ENCODE assay signal across 18 cellular contexts in genomic region chr3:49198161-49198560, GRCh38. TPM values are rescaled to one million over a fixed set of nuclear protein-coding genes. Genes with fewer than 3 reads are reported as not detected.
A peak's percentile ranks its signal among the peaks of the same experiment; 100 is the strongest.
DNase-seq lines count a peak whose midpoint lies in the region; ATAC-seq lines count a peak whose summit lies in the region.
"Had no signal": no experiment of that assay in that cellular context is flagged by ENCODE, and none has a peak within 500 bp of the region (broad histone marks: within the 10 kb centered on the region; RNA-seq: fewer than 3 reads in every experiment).

No MANE protein-coding gene starts in this region.

- 37 to 43% methylated on average over 3 of the region's 3 CpGs for WGBS in GM23248 (ENCODE audit: low coverage in 1 of 2, low lambda C conversion rate in 2 of 2, missing lambda C conversion rate in 2 of 2), 2 experiments

- no peak overlapping the region for H3K4me2 ChIP-seq in GM23248 (ENCODE audit: unreplicated experiment)

- ATAC-seq in esophagus mucosa, result peak; percentile 32

- no peaks in the 10 kb centered on the region for H4K20me1 ChIP-seq in GM23248 (ENCODE audit: insufficient read depth)

- in situ Hi-C loops in GM23248 (cut with MboI), result no loop called here

- H3K9me3 ChIP-seq in GM23248 (ENCODE audit: low read depth), result no peaks in the 10 kb centered on the region
- no peaks in the 10 kb centered on the region for H3K9me3 ChIP-seq in effector memory CD4-positive, alpha-beta T cell (ENCODE audit: control insufficient read depth, low read length)
- H3K9me3 ChIP-seq: MG63 had no signal

- H3K4me3 ChIP-seq in GM23248, result no peak overlapping the region
- H3K4me3 ChIP-seq in effector memory CD4-positive, alpha-beta T cell (ENCODE audit: insufficient read depth, low read depth, low read length, poor library complexity, severe bottlenecking), result no peak overlapping the region
- H3K4me3 ChIP-seq: MG63 had no signal

- no peaks in the 10 kb centered on the region for H3K9me2 ChIP-seq in GM23248 (ENCODE audit: insufficient read depth)

- intact Hi-C loops in posterior vena cava (cut with DNase I), result no loop called here

- DNase-seq in AG08395 (ENCODE audit: low spot score) (peak; percentile 34), GM23248 (peak; percentile 63), posterior vena cava (ENCODE audit: low spot score) (peak; percentile 5)
- DNase-seq in effector CD4-positive, alpha-beta T cell, result no peak
- no peak for DNase-seq in activated CD4-positive, alpha-beta T cell treated with anti-CD3 and anti-CD28 coated beads, Interleukin-2, amount 50 U/mL, for 4 hours
- DNase-seq in effector memory CD4-positive, alpha-beta T cell, result no peak
- DNase-seq: CD4-positive, alpha-beta T cell; COR-L47; DMS79 treated with DMSO at 0.1 percent for 48 hours; Kasumi-1; MG63; NCI-H1417; NCI-H1694 treated with DMSO at 0.1 percent for 48 hours; NCI-H2081 treated with DMSO at 0.1 percent for 48 hours; NCI-H2171 treated with DMSO at 0.1 percent for 48 hours; NCI-H524 treated with DMSO at 0.1 percent for 48 hours; OCI-M1 had no signal

- no peaks in the 10 kb centered on the region for H3K27me3 ChIP-seq in GM23248 (replicated peaks; ENCODE audit: insufficient read depth)
- no peaks in the 10 kb centered on the region for H3K27me3 ChIP-seq in effector memory CD4-positive, alpha-beta T cell (replicated peaks; ENCODE audit: control insufficient read depth, insufficient read depth, low read length, poor library complexity, severe bottlenecking)
- H3K27me3 ChIP-seq: MG63 had no signal

- H2AFZ ChIP-seq in GM23248, result peak overlapping the region; percentile 83; the same call in 1 of the 2 replicates

- no peak overlapping the region for H3K27ac ChIP-seq in GM23248
- no peak overlapping the region for H3K27ac ChIP-seq in effector memory CD4-positive, alpha-beta T cell (ENCODE audit: insufficient read depth, low read length, poor library complexity, severe bottlenecking)

- peaks cover 13% of the 10 kb centered on the region for H3K79me2 ChIP-seq in GM23248 (ENCODE audit: insufficient read depth)

- H3K9ac ChIP-seq in GM23248, result no peak overlapping the region

- H3K36me3 ChIP-seq in GM23248 (ENCODE audit: low read depth), result no peaks in the 10 kb centered on the region
- no peaks in the 10 kb centered on the region for H3K36me3 ChIP-seq in effector memory CD4-positive, alpha-beta T cell (ENCODE audit: control insufficient read depth, insufficient read depth, low read length)
- H3K36me3 ChIP-seq: MG63 had no signal

- no peaks in the 10 kb centered on the region; the same call in 1 of the 2 replicates for H3K4me1 ChIP-seq in GM23248 (ENCODE audit: insufficient read depth)
- H3K4me1 ChIP-seq in effector memory CD4-positive, alpha-beta T cell (ENCODE audit: control insufficient read depth, insufficient read depth, low read length, poor library complexity, severe bottlenecking), result no peaks in the 10 kb centered on the region

- peaks cover 10% of the 10 kb centered on the region; the same call in 1 of the 2 replicates for H3F3A ChIP-seq in GM23248 (ENCODE audit: insufficient read depth)

RNA-seq across cellular contexts. Expression of gene KLHDC8B, which starts 26.8 kb away (rescaled TPM):
- total RNA-seq in GM23248 (2014; rRNA removed; shearing (Covaris generic)), result 19.5 and 22.5 TPM in 2 replicates
- 13.5 and 15.4 TPM in 2 replicates for polyA plus RNA-seq in GM23248 (2016; fragmentation: Nextera tagmentation; extraction: Ambion mirVana)
- total RNA-seq in esophagus mucosa (39.6 TPM), posterior vena cava (10 to 100 TPM; 29.8 to 31.9 TPM)

RNA-seq across cellular contexts. Expression of gene CCDC71, which starts 32.0 kb away (rescaled TPM):
- 35.4 and 39.7 TPM in 2 replicates for total RNA-seq in GM23248 (2014; rRNA removed; shearing (Covaris generic))
- polyA plus RNA-seq in GM23248 (2016; fragmentation: Nextera tagmentation; extraction: Ambion mirVana), result 1.5 and 1.7 TPM in 2 replicates
- total RNA-seq in esophagus mucosa (15.7 TPM), posterior vena cava (10 to 100 TPM; 14.1 to 14.3 TPM)

Comparison
In these comparisons a context has a peak if more than half of its experiments do, and no peak if none do; other contexts are left out.
1. DNase-seq: peak in AG08395 (single experiment), GM23248 (single experiment) and posterior vena cava (single experiment); none in effector CD4-positive, alpha-beta T cell (single experiment), activated CD4-positive, alpha-beta T cell treated with anti-CD3 and anti-CD28 coated beads, Interleukin-2, amount 50 U/mL, for 4 hours (0 of 2) and effector memory CD4-positive, alpha-beta T cell (0 of 3).